Comparison of ENCODE assay signal across 16 cellular contexts in the genomic region with DNA sequence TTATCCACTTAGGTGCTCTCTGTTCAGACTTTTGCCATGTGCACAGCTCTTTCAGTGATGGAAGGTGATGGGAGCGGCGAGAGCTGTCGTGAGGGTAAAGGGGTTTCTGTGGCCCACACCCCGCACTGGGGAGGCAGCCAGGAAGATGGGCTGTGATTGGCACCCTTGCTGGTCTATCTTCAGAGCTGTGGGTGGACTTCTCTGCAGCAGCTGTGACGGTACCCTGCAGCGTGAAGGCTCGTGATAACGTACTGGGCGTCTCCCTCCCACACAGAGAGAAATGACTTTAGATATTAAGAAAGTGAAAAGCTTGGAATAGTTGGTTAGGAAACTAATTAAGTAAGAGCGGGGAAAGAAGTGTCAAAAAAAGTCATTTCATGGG. TPM values are rescaled to one million over a fixed set of nuclear protein-coding genes. Genes with fewer than 3 reads are reported as not detected.
DNase-seq lines count a peak whose midpoint lies in the region; TF ChIP-seq lines count a peak whose summit lies in the region.
"Had no signal": no experiment of that assay in that cellular context is flagged by ENCODE, and none has a peak within 500 bp of the region (broad histone marks: within the 10 kb centered on the region; RNA-seq: fewer than 3 reads in every experiment).

No MANE protein-coding gene starts in this region.

- H3K4me1 ChIP-seq in BLaER1, result peaks cover 91% of the 10 kb centered on the region

- no peak overlapping the region for H3K4me3 ChIP-seq in BLaER1
- H3K4me3 ChIP-seq: GM12878, smooth muscle cell, stomach had no signal

- TF ChIP-seq CTCF in GM10266 (IDR thresholded peaks at IDR 0.05; ENCODE audit: control insufficient read depth, insufficient read depth, low read depth, missing control alignments), result no peak

- DNase-seq in epithelial cell of prostate (ENCODE audit: low read depth, low spot score) (no peak), putamen (ENCODE audit: low spot score) (peak; percentile 85), SKM-1 (lab: John Stamatoyannopoulos, UW; ENCODE audit: unreplicated experiment) (no peak), NCI-H510A (lab: John Stamatoyannopoulos, UW) (no peak), cerebellum (ENCODE audit: low spot score) (no peak), GM10266 (ENCODE audit: extremely low spot score) (no peak)
- DNase-seq: activated naive CD4-positive, alpha-beta T cell; AML-193; brain microvascular endothelial cell; effector memory CD4-positive, alpha-beta T cell; RPMI8226; stomach had no signal

- H3K36me3 ChIP-seq in BLaER1 (peaks cover 95% of the 10 kb centered on the region), KOPT-K1 (ENCODE audit: insufficient read depth, low read length) (peaks cover 64% of the 10 kb centered on the region)

- no peaks in the 10 kb centered on the region for H3K27me3 ChIP-seq in BLaER1
- H3K27me3 ChIP-seq: brain microvascular endothelial cell, stomach had no signal

- H3K27ac ChIP-seq in BLaER1 (peak overlapping the region; percentile 43; the same call in 1 of the 2 replicates), KOPT-K1 (ENCODE audit: low read depth, low read length, poor library complexity, severe bottlenecking) (peak overlapping the region; percentile 15), epithelial cell of prostate (peak overlapping the region; percentile 44)
- H3K27ac ChIP-seq: brain microvascular endothelial cell had no signal

- peak overlapping the region; percentile 68 for H3K4me2 ChIP-seq in BLaER1
- H3K4me2 ChIP-seq: smooth muscle cell had no signal

- H3K9me3 ChIP-seq in BLaER1 (no peaks in the 10 kb centered on the region), KOPT-K1 (ENCODE audit: insufficient read depth, low read length, poor library complexity, severe bottlenecking) (no peaks in the 10 kb centered on the region)
- H3K9me3 ChIP-seq: stomach had no signal

- H4K20me1 ChIP-seq in BLaER1, result peaks cover 100% of the 10 kb centered on the region

- no peak overlapping the region for H3K9ac ChIP-seq in BLaER1

RNA-seq across cellular contexts. Expression of a gene that starts 45.8 kb away (rescaled TPM):
- 185 TPM for total RNA-seq in cerebellum
